Comparison of ENCODE assay signal across 8 cellular contexts in genomic region chr19:8641908-8642547, GRCh38. TPM values are rescaled to one million over a fixed set of nuclear protein-coding genes. Genes with fewer than 3 reads are reported as not detected.
DNase-seq lines count a peak whose midpoint lies in the region; ATAC-seq, FAIRE-seq and TF ChIP-seq lines count a peak whose summit lies in the region.

No MANE protein-coding gene starts in this region.

- DNase-seq in EL, result peak; percentile 51
- DNase-seq in Karpas-422, result peak; percentile 70
- DNase-seq in adipocyte (ENCODE audit: low read depth), result peak; percentile 69
- DNase-seq in kidney, result no peak
- DNase-seq in NK-92 (lab: John Stamatoyannopoulos, UW; ENCODE audit: unreplicated experiment), result no peak

- H3K4me3 ChIP-seq in Karpas-422 (ENCODE audit: low read length) (no peak overlapping the region), adipocyte (ENCODE audit: low read length) (no peak overlapping the region), kidney (ENCODE audit: low read length in 2 of 2) (no peak overlapping the region)

- no peak for FAIRE-seq in kidney (lab: Jason Lieb, UNC)

- H3K4me2 ChIP-seq in Karpas-422 (ENCODE audit: low read depth, low read length, poor library complexity, severe bottlenecking), result no peak overlapping the region

- H3K79me2 ChIP-seq in Karpas-422 (ENCODE audit: low read length), result no peaks in the 10 kb centered on the region

- ATAC-seq in HG02588 (IDR thresholded peaks at IDR 0.05; ENCODE audit: unreplicated experiment) (no peak), HG03457 (IDR thresholded peaks at IDR 0.05; ENCODE audit: unreplicated experiment) (no peak), HG02884 (IDR thresholded peaks at IDR 0.05; ENCODE audit: unreplicated experiment) (no peak)

- no peak overlapping the region for H2AFZ ChIP-seq in Karpas-422 (ENCODE audit: low read length)

- H3K9me2 ChIP-seq in Karpas-422 (replicated peaks; ENCODE audit: insufficient read depth, low read length), result no peaks in the 10 kb centered on the region

- TF ChIP-seq CTCF in kidney (IDR thresholded peaks at IDR 0.05; ENCODE audit: borderline replicate concordance, extremely low read depth, insufficient read depth), result peak; percentile 47

- H4K20me1 ChIP-seq in Karpas-422 (ENCODE audit: insufficient read depth, low read depth, low read length), result no peaks in the 10 kb centered on the region

- H3K4me1 ChIP-seq in Karpas-422 (ENCODE audit: low read length) (no peaks in the 10 kb centered on the region), adipocyte (ENCODE audit: control insufficient read depth, insufficient read depth, low read length) (peaks cover 11% of the 10 kb centered on the region), kidney (ENCODE audit: control insufficient read depth in 1 of 2, insufficient read depth in 1 of 2, low read depth in 1 of 2, low read length in 2 of 2) (no peaks in the 10 kb centered on the region)

- intact Hi-C loops in kidney (cut with DNase I), result no loop called here

- H3K36me3 ChIP-seq in Karpas-422 (ENCODE audit: insufficient read depth, low read length) (no peaks in the 10 kb centered on the region), adipocyte (ENCODE audit: control insufficient read depth, insufficient read depth, low read length, severe bottlenecking) (no peaks in the 10 kb centered on the region), kidney (ENCODE audit: control insufficient read depth in 1 of 2, insufficient read depth in 2 of 2, low read length in 2 of 2) (no peaks in the 10 kb centered on the region)

- H3K9ac ChIP-seq in Karpas-422 (ENCODE audit: low read length) (no peak overlapping the region), adipocyte (ENCODE audit: low read length) (no peak overlapping the region), kidney (ENCODE audit: low read length in 2 of 2) (no peak overlapping the region)

- H3K9me3 ChIP-seq in Karpas-422 (ENCODE audit: low read length) (no peaks in the 10 kb centered on the region; the same call in 1 of the 2 replicates), adipocyte (ENCODE audit: control insufficient read depth, low read length) (peaks cover 12% of the 10 kb centered on the region), kidney (ENCODE audit: control insufficient read depth in 1 of 2, low read length in 2 of 2) (peaks cover 0 to 5% of the 10 kb centered on the region in 2 donors)

- H3K27me3 ChIP-seq in Karpas-422 (ENCODE audit: low read length) (no peaks in the 10 kb centered on the region), adipocyte (replicated peaks; ENCODE audit: control insufficient read depth, insufficient read depth, low read length) (peaks cover 32% of the 10 kb centered on the region)

- no peak overlapping the region for H3K27ac ChIP-seq in Karpas-422 (ENCODE audit: low read length)
- H3K27ac ChIP-seq in kidney (ENCODE audit: low read depth in 2 of 2, low read length in 2 of 2), result no peak overlapping the region

RNA-seq across cellular contexts. Expression of gene NFILZ, which starts 11.6 kb away (rescaled TPM):
- not detected in 2 replicates for total RNA-seq in Karpas-422 (2014; rRNA removed; shearing (Covaris generic); ENCODE audit: low replicate concordance)
- not detected for total RNA-seq in kidney
- polyA plus RNA-seq in kidney (ENCODE audit: insufficient read depth, low read depth, low replicate concordance), result not detected

RNA-seq across cellular contexts. Expression of gene ADAMTS10, which starts 31.5 kb away (rescaled TPM):
- total RNA-seq in Karpas-422 (2014; rRNA removed; shearing (Covaris generic); ENCODE audit: low replicate concordance), result not detected in 2 replicates
- total RNA-seq in kidney, result 48.8 TPM
- polyA plus RNA-seq in kidney (ENCODE audit: insufficient read depth, low read depth, low replicate concordance), result 8.9 TPM

RNA-seq across cellular contexts. Expression of gene ACTL9, which starts 56.6 kb away (rescaled TPM):
- not detected in 2 replicates for total RNA-seq in Karpas-422 (2014; rRNA removed; shearing (Covaris generic); ENCODE audit: low replicate concordance)
- not detected for total RNA-seq in kidney
- polyA plus RNA-seq in kidney (ENCODE audit: insufficient read depth, low read depth, low replicate concordance), result not detected

Comparison
In these comparisons a context has a peak if more than half of its experiments do, and no peak if none do; other contexts are left out.
1. DNase-seq: peak in EL (single experiment), Karpas-422 (single experiment) and adipocyte (single experiment); none in kidney (single experiment) and NK-92 (single experiment).
2. RNA of gene ADAMTS10, which starts 31.5 kb away (total RNA-seq): 48.8 TPM in kidney (single experiment); not detected in Karpas-422; every median in the first group is over 10 times any median in the second.